ENCODE assay signal across 9 cellular contexts in genomic region chr11:45930031-45930794, GRCh38. TPM values are rescaled to one million over a fixed set of nuclear protein-coding genes. Genes with fewer than 3 reads are reported as not detected.
DNase-seq lines count a peak whose midpoint lies in the region; ATAC-seq and TF ChIP-seq lines count a peak whose summit lies in the region.
"Had no signal": no experiment of that assay in that cellular context is flagged by ENCODE, and none has a peak within 500 bp of the region (broad histone marks: within the 10 kb centered on the region; RNA-seq: fewer than 3 reads in every experiment).

No MANE protein-coding gene starts in this region.

- H3K36me3 ChIP-seq in Peyer's patch (peaks cover 0 to 24% (median 0%) of the 10 kb centered on the region in 3 donors), neural progenitor cell (no peaks in the 10 kb centered on the region)

- peak overlapping the region; percentile 79 for H3K4me3 Mint-ChIP-seq in stimulated activated memory B cell treated with anti-CD40 and anti-IgM and Interleukin-4, amounts not matched to agents 10 μg/mL and 1 μg/mL and 100 μg/mL, for 72 hours
- no peak overlapping the region for H3K4me3 Mint-ChIP-seq in neural progenitor cell

- peaks cover 33% of the 10 kb centered on the region for H3K36me3 Mint-ChIP-seq in stimulated activated memory B cell treated with anti-CD40 and anti-IgM and Interleukin-4, amounts not matched to agents 10 μg/mL and 1 μg/mL and 100 μg/mL, for 72 hours
- H3K36me3 Mint-ChIP-seq in neural progenitor cell, result peaks cover 5% of the 10 kb centered on the region

- peaks cover 87% of the 10 kb centered on the region for H3K4me1 Mint-ChIP-seq in stimulated activated memory B cell treated with anti-CD40 and anti-IgM and Interleukin-4, amounts not matched to agents 10 μg/mL and 1 μg/mL and 100 μg/mL, for 72 hours
- no peaks in the 10 kb centered on the region for H3K4me1 Mint-ChIP-seq in neural progenitor cell

- peaks cover 10% of the 10 kb centered on the region for H3F3A ChIP-seq in neural progenitor cell (ENCODE audit: low read depth)

- no peaks in the 10 kb centered on the region for H3K27me3 ChIP-seq in Peyer's patch
- H3K27me3 ChIP-seq in neural progenitor cell, result no peaks in the 10 kb centered on the region

- H3K9me3 Mint-ChIP-seq in stimulated activated memory B cell treated with anti-CD40 and anti-IgM and Interleukin-4, amounts not matched to agents 10 μg/mL and 1 μg/mL and 100 μg/mL, for 72 hours, result no peaks in the 10 kb centered on the region
- H3K9me3 Mint-ChIP-seq in neural progenitor cell, result no peaks in the 10 kb centered on the region

- peak overlapping the region in 2 of 4 donors; percentile 76 to 81 for H3K27ac ChIP-seq in Peyer's patch
- H3K27ac ChIP-seq in neural progenitor cell, result no peak overlapping the region

- TF ChIP-seq POLR2A in Peyer's patch (IDR thresholded peaks at IDR 0.05) (no peak), erythroblast (IDR thresholded peaks at IDR 0.05; ENCODE audit: low read length) (no peak)

- DNase-seq in Peyer's patch (peak; percentile 74 to 93 (median 91)), dermis microvascular lymphatic vessel endothelial cell (ENCODE audit: low read depth in 2 of 2) (peak; percentile 25 to 33), erythroblast (lab: John Stamatoyannopoulos, UW) (no peak), neural progenitor cell (ENCODE audit: low spot score) (no peak)

- H3K27me3 Mint-ChIP-seq in stimulated activated memory B cell treated with anti-CD40 and anti-IgM and Interleukin-4, amounts not matched to agents 10 μg/mL and 1 μg/mL and 100 μg/mL, for 72 hours, result no peaks in the 10 kb centered on the region
- peaks cover 11% of the 10 kb centered on the region for H3K27me3 Mint-ChIP-seq in neural progenitor cell (ENCODE audit: insufficient read depth, low read depth)

- H2AFZ ChIP-seq in neural progenitor cell (replicated peaks), result no peak overlapping the region

- TF ChIP-seq CTCF in Peyer's patch (IDR thresholded peaks at IDR 0.05) (no peak), neural progenitor cell (IDR thresholded peaks at IDR 0.05) (no peak)

- H3K4me1 ChIP-seq in Peyer's patch (peaks cover 0 to 27% (median 16%) of the 10 kb centered on the region in 4 donors), neural progenitor cell (no peaks in the 10 kb centered on the region)

- peaks cover 8% of the 10 kb centered on the region for H4K20me1 ChIP-seq in neural progenitor cell (ENCODE audit: low read depth)

- H3K9ac ChIP-seq in neural progenitor cell, result no peak overlapping the region

- no peaks in the 10 kb centered on the region for H3K79me2 ChIP-seq in neural progenitor cell (ENCODE audit: low read depth)

- no peak overlapping the region for H3K4me2 ChIP-seq in neural progenitor cell

- peak; percentile 94 for ATAC-seq in GM18502 (IDR thresholded peaks at IDR 0.05; ENCODE audit: poor library complexity, unreplicated experiment)
- peak; percentile 94 for ATAC-seq in GM21529 (IDR thresholded peaks at IDR 0.05; ENCODE audit: unreplicated experiment)
- peak; percentile 81 for ATAC-seq in HG03575 (IDR thresholded peaks at IDR 0.05; ENCODE audit: extremely low read depth, insufficient number of reproducible peaks, low FRiP score, unreplicated experiment)
- peak; percentile 95 for ATAC-seq in stimulated activated memory B cell treated with anti-CD40 and anti-IgM and Interleukin-4, amounts not matched to agents 10 μg/mL and 1 μg/mL and 100 μg/mL, for 72 hours

- H3K9me3 ChIP-seq in Peyer's patch, result no peaks in the 10 kb centered on the region
- H3K9me3 ChIP-seq in neural progenitor cell (ENCODE audit: low read depth), result no peaks in the 10 kb centered on the region

- H3K27ac Mint-ChIP-seq in stimulated activated memory B cell treated with anti-CD40 and anti-IgM and Interleukin-4, amounts not matched to agents 10 μg/mL and 1 μg/mL and 100 μg/mL, for 72 hours, result peak overlapping the region; percentile 94
- H3K27ac Mint-ChIP-seq in neural progenitor cell, result no peak overlapping the region

- H3K4me3 ChIP-seq in Peyer's patch (no peak overlapping the region), neural progenitor cell (no peak overlapping the region)

RNA-seq across cellular contexts. Expression of gene LARGE2, which starts 7.8 kb away (rescaled TPM):
- total RNA-seq in Peyer's patch (1 to 10 TPM in 2 of 4 donors, under 1 TPM in 1, not detected in 1; 0.83 to 1.6 (median 1.2) TPM), dermis microvascular lymphatic vessel endothelial cell (not detected in 2 replicates), neural progenitor cell (ENCODE audit: low replicate concordance) (5.0 and 13.4 TPM in 2 replicates)
- total RNA-seq: fibroblast of lung had no signal

RNA-seq across cellular contexts. Expression of gene PEX16, which starts 12.5 kb away (rescaled TPM):
- total RNA-seq in Peyer's patch (10 to 100 TPM; 46.2 to 66.8 (median 63.0) TPM), dermis microvascular lymphatic vessel endothelial cell (30.8 and 31.4 TPM in 2 replicates), neural progenitor cell (ENCODE audit: low replicate concordance) (11.6 and 26.5 TPM in 2 replicates)

RNA-seq across cellular contexts. Expression of gene FREY1, which starts 23.1 kb away (rescaled TPM):
- total RNA-seq in Peyer's patch (1 to 10 TPM in 1 of 4 donors, not detected in 3; 4.9 TPM), dermis microvascular lymphatic vessel endothelial cell (0.51 and 0.64 TPM in 2 replicates), neural progenitor cell (ENCODE audit: low replicate concordance) (0.99 TPM in 1 of 2 replicates, not detected in the other)

RNA-seq across cellular contexts. Expression of gene MAPK8IP1, which starts 44.8 kb away (rescaled TPM):
- total RNA-seq in Peyer's patch, result 10 to 100 TPM in 1 of 4 donors, 1 to 10 TPM in 3; 1.1 to 17.3 (median 3.3) TPM
- total RNA-seq in dermis microvascular lymphatic vessel endothelial cell, result 2.1 and 2.8 TPM in 2 replicates
- 3.7 and 11.0 TPM in 2 replicates for total RNA-seq in neural progenitor cell (ENCODE audit: low replicate concordance)

Comparison
In these comparisons a context has a peak if more than half of its experiments do, and no peak if none do; other contexts are left out.
1. DNase-seq: peak in Peyer's patch (3 of 3) and dermis microvascular lymphatic vessel endothelial cell (2 of 2); none in erythroblast (0 of 2) and neural progenitor cell (single experiment).
2. Peak in every context shown above with its lines, with median percentiles within 50 percentile points of each other: ATAC-seq.